Comparison of ENCODE assay signal across 14 cellular contexts in genomic region chr2:239813261-239814135, GRCh38.
A peak's percentile ranks its signal among the peaks of the same experiment; 100 is the strongest.
DNase-seq lines count a peak whose midpoint lies in the region; ATAC-seq, FAIRE-seq and TF ChIP-seq lines count a peak whose summit lies in the region.
"Had no signal": no experiment of that assay in that cellular context is flagged by ENCODE, and none has a peak within 500 bp of the region (broad histone marks: within the 10 kb centered on the region; RNA-seq: fewer than 3 reads in every experiment).

No MANE protein-coding gene starts in this region.

- no peak overlapping the region for H3K4me3 Mint-ChIP-seq in neural crest cell
- H3K4me3 Mint-ChIP-seq: activated CD4-positive, alpha-beta memory T cell treated with anti-CD3 and anti-CD28 coated beads for 36 hours; stimulated activated naive B cell treated with anti-CD40 and anti-IgM and Interleukin-4, amounts not matched to agents 10 μg/mL and 1 μg/mL and 100 μg/mL, for 72 hours had no signal

- POLR2A ChIA-PET in endothelial cell of umbilical vein (lab: Charles Lee), result no interaction called here

- H3K9me1 ChIP-seq in endothelial cell of umbilical vein (replicated peaks; ENCODE audit: control insufficient read depth, extremely low read depth, insufficient read depth, low read length), result no peaks in the 10 kb centered on the region

- H3K27ac ChIP-seq in heart left ventricle (peak overlapping the region in 2 of 12 donors; percentile 57 to 92), left ventricle myocardium inferior (replicated peaks) (no peak overlapping the region), endothelial cell of umbilical vein (ENCODE audit: insufficient read depth, low read depth, low read length) (no peak overlapping the region), uterus (peak overlapping the region; percentile 92 to 97)
- H3K27ac ChIP-seq: brain microvascular endothelial cell had no signal

- H3K4me2 ChIP-seq in endothelial cell of umbilical vein (ENCODE audit: insufficient read depth, low read length), result no peak overlapping the region

- H3K36me3 ChIP-seq in heart left ventricle (no peaks in the 10 kb centered on the region), left ventricle myocardium inferior (no peaks in the 10 kb centered on the region), endothelial cell of umbilical vein (ENCODE audit: control insufficient read depth in 2 of 2, extremely low read depth in 1 of 2, insufficient read depth in 2 of 2, low read length in 2 of 2) (no peaks in the 10 kb centered on the region), uterus (no peaks in the 10 kb centered on the region)
- H3K36me3 ChIP-seq: brain microvascular endothelial cell had no signal

- FAIRE-seq in endothelial cell of umbilical vein (lab: Jason Lieb, UNC), result no peak
- FAIRE-seq: endometrium had no signal

- 73 to 82% (median 80%) methylated on average over 27 of the region's 27 CpGs for WGBS in heart left ventricle, 4 donors

- H3K9me3 ChIP-seq in heart left ventricle (no peaks in the 10 kb centered on the region), left ventricle myocardium inferior (replicated peaks) (no peaks in the 10 kb centered on the region), endothelial cell of umbilical vein (replicated peaks; ENCODE audit: control insufficient read depth, insufficient read depth, low read length) (no peaks in the 10 kb centered on the region), uterus (no peaks in the 10 kb centered on the region)

- H3K4me1 Mint-ChIP-seq in neural crest cell, result peaks cover 8% of the 10 kb centered on the region

- H3K4me1 ChIP-seq in heart left ventricle (peaks cover 0 to 18% (median 0%) of the 10 kb centered on the region in 12 donors), left ventricle myocardium inferior (peaks cover 10% of the 10 kb centered on the region), endothelial cell of umbilical vein (ENCODE audit: control insufficient read depth, extremely low read depth, insufficient read depth, low read length) (no peaks in the 10 kb centered on the region), uterus (peaks cover 0 to 4% of the 10 kb centered on the region in 2 donors)

- no peak overlapping the region for H3K9ac ChIP-seq in endothelial cell of umbilical vein (replicated peaks; ENCODE audit: extremely low read depth, insufficient read depth, low read length)

- TF ChIP-seq POLR2A in heart left ventricle (IDR thresholded peaks at IDR 0.05) (no peak), endothelial cell of umbilical vein (IDR thresholded peaks at IDR 0.05; ENCODE audit: low read depth, low read length) (no peak), uterus (IDR thresholded peaks at IDR 0.05) (no peak)

- ATAC-seq in heart left ventricle (no peak), GM21515 (IDR thresholded peaks at IDR 0.05; ENCODE audit: unreplicated experiment) (no peak)
- ATAC-seq: stimulated activated naive B cell treated with anti-CD40 and anti-IgM and Interleukin-4, amounts not matched to agents 10 μg/mL and 1 μg/mL and 100 μg/mL, for 72 hours had no signal

- TF ChIP-seq CTCF in heart left ventricle (IDR thresholded peaks at IDR 0.05) (no peak), left ventricle myocardium inferior (IDR thresholded peaks at IDR 0.05; ENCODE audit: borderline replicate concordance) (no peak), endothelial cell of umbilical vein (IDR thresholded peaks at IDR 0.05; ENCODE audit: extremely low read depth in 1 of 2, insufficient read depth in 1 of 2, low read depth in 1 of 2, low read length in 2 of 2) (no peak), neural crest cell (conservative IDR thresholded peaks at IDR 0.05) (no peak), uterus (IDR thresholded peaks at IDR 0.05) (no peak)

- intact Hi-C loops in heart left ventricle (cut with DNase I) (no loop called here), left ventricle myocardium inferior (cut with micrococcal nuclease) (no loop called here), endothelial cell of umbilical vein (cut with micrococcal nuclease) (no loop called here), uterus (cut with DNase I; ENCODE audit: low total_unique reads) (no loop called here)

- H3K4me3 ChIP-seq in heart left ventricle, result no peak overlapping the region
- H3K4me3 ChIP-seq in left ventricle myocardium inferior, result no peak overlapping the region
- no peak overlapping the region for H3K4me3 ChIP-seq in endothelial cell of umbilical vein (replicated peaks in 1 of 3; ENCODE audit: insufficient read depth in 1 of 3, low read depth in 1 of 3, low read length in 3 of 3)
- H3K4me3 ChIP-seq in uterus, result no peak overlapping the region

- DNase-seq in heart left ventricle (peak in 3 of 5 donors; percentile 12 to 20 (median 13)), left ventricle myocardium inferior (no peak), endothelial cell of umbilical vein (ENCODE audit: low read depth, low spot score) (peak; percentile 14), neural crest cell (ENCODE audit: low read depth, low spot score) (no peak), uterus (peak; percentile 25 to 27), NCI-H1417 treated with DMSO at 0.1 percent for 48 hours (lab: John Stamatoyannopoulos, UW) (no peak), cerebellar cortex (ENCODE audit: low spot score) (no peak)
- DNase-seq: activated CD4-positive, alpha-beta memory T cell treated with anti-CD3 and anti-CD28 coated beads for 36 hours; brain microvascular endothelial cell; COR-L47; GDM1; stimulated activated naive B cell treated with anti-CD40 and anti-IgM and Interleukin-4, amounts not matched to agents 10 μg/mL and 1 μg/mL and 100 μg/mL, for 72 hours had no signal

- H3K27me3 Mint-ChIP-seq in neural crest cell (ENCODE audit: low read depth), result no peaks in the 10 kb centered on the region
- H3K27me3 Mint-ChIP-seq: activated CD4-positive, alpha-beta memory T cell treated with anti-CD3 and anti-CD28 coated beads for 36 hours had no signal

- no peaks in the 10 kb centered on the region for H3K79me2 ChIP-seq in endothelial cell of umbilical vein (ENCODE audit: control insufficient read depth, insufficient read depth, low read length)

- no peaks in the 10 kb centered on the region for H3K9me3 Mint-ChIP-seq in neural crest cell
- H3K9me3 Mint-ChIP-seq: activated CD4-positive, alpha-beta memory T cell treated with anti-CD3 and anti-CD28 coated beads for 36 hours had no signal

- no peaks in the 10 kb centered on the region for H3K36me3 Mint-ChIP-seq in neural crest cell (ENCODE audit: low read depth)
- H3K36me3 Mint-ChIP-seq: activated CD4-positive, alpha-beta memory T cell treated with anti-CD3 and anti-CD28 coated beads for 36 hours; stimulated activated naive B cell treated with anti-CD40 and anti-IgM and Interleukin-4, amounts not matched to agents 10 μg/mL and 1 μg/mL and 100 μg/mL, for 72 hours had no signal

- H4K20me1 ChIP-seq in endothelial cell of umbilical vein (replicated peaks; ENCODE audit: control insufficient read depth, extremely low read depth, insufficient read depth, low read length), result no peaks in the 10 kb centered on the region

- H3K27me3 ChIP-seq in heart left ventricle (peaks cover 0 to 35% (median 0%) of the 10 kb centered on the region in 9 donors), left ventricle myocardium inferior (ENCODE audit: low read depth) (peaks cover 82% of the 10 kb centered on the region), endothelial cell of umbilical vein (ENCODE audit: control insufficient read depth in 2 of 2, insufficient read depth in 2 of 2, low read length in 2 of 2) (no peaks in the 10 kb centered on the region), uterus (no peaks in the 10 kb centered on the region)
- H3K27me3 ChIP-seq: brain microvascular endothelial cell had no signal

- dilution Hi-C loops in endothelial cell of umbilical vein (cut with MboI; ENCODE audit: extremely low pct_ligation_motif_present, low sequenced_read_pairs), result no loop called here

- peak overlapping the region; percentile 60 for H3K27ac Mint-ChIP-seq in neural crest cell (ENCODE audit: unreplicated experiment)
- H3K27ac Mint-ChIP-seq: activated CD4-positive, alpha-beta memory T cell treated with anti-CD3 and anti-CD28 coated beads for 36 hours; stimulated activated naive B cell treated with anti-CD40 and anti-IgM and Interleukin-4, amounts not matched to agents 10 μg/mL and 1 μg/mL and 100 μg/mL, for 72 hours had no signal

- BruUV-seq in endothelial cell of umbilical vein (replicated peaks; lab: Mats Ljungman, UMichigan), result no TSS peak

- CTCF ChIA-PET in endothelial cell of umbilical vein (lab: Charles Lee), result interaction anchor here (0.7 kb wide), 1 partner anchor 1124 kb away, joined by 3 read pairs; no protein-coding TSS in a partner anchor

- H2AFZ ChIP-seq in endothelial cell of umbilical vein (ENCODE audit: low read depth, low read length), result no peak overlapping the region

TF ChIP-seq in endothelial cell of umbilical vein, 7 proteins besides CTCF, POLR2A, EP300 and RAD21:
- TF ChIP-seq, protein P1, sequence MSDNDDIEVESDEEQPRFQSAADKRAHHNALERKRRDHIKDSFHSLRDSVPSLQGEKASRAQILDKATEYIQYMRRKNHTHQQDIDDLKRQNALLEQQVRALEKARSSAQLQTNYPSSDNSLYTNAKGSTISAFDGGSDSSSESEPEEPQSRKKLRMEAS (IDR thresholded peaks at IDR 0.05; ENCODE audit: insufficient read depth, insufficient read length), result no peak
- TF ChIP-seq MYC (IDR thresholded peaks at IDR 0.05; ENCODE audit: low read depth, low read length) (no peak), EZH2 (IDR thresholded peaks at IDR 0.05; ENCODE audit: borderline replicate concordance, low read depth, low read length, severe bottlenecking) (no peak), POLR2AphosphoS5 (IDR thresholded peaks at IDR 0.05; ENCODE audit: insufficient read depth, low read depth, low read length) (no peak), JUN (IDR thresholded peaks at IDR 0.05; ENCODE audit: borderline replicate concordance, insufficient read depth, insufficient read length, low read depth) (no peak), GATA2 (IDR thresholded peaks at IDR 0.05; ENCODE audit: insufficient read depth, insufficient read length, low read depth, low read length) (no peak), FOS (IDR thresholded peaks at IDR 0.05; ENCODE audit: borderline replicate concordance, insufficient read depth, low read length) (no peak)

Comparison
In these comparisons a context has a peak if more than half of its experiments do, and no peak if none do; other contexts are left out.
1. DNase-seq: peak in heart left ventricle (3 of 5), endothelial cell of umbilical vein (single experiment) and uterus (2 of 2); none in left ventricle myocardium inferior (single experiment), neural crest cell (single experiment), NCI-H1417 treated with DMSO at 0.1 percent for 48 hours (single experiment) and cerebellar cortex (single experiment).
2. H3K27ac ChIP-seq: peak in uterus (2 of 2); none in left ventricle myocardium inferior (single experiment) and endothelial cell of umbilical vein (single experiment).